ENCODE assay signal across 8 cellular contexts in the genomic region with DNA sequence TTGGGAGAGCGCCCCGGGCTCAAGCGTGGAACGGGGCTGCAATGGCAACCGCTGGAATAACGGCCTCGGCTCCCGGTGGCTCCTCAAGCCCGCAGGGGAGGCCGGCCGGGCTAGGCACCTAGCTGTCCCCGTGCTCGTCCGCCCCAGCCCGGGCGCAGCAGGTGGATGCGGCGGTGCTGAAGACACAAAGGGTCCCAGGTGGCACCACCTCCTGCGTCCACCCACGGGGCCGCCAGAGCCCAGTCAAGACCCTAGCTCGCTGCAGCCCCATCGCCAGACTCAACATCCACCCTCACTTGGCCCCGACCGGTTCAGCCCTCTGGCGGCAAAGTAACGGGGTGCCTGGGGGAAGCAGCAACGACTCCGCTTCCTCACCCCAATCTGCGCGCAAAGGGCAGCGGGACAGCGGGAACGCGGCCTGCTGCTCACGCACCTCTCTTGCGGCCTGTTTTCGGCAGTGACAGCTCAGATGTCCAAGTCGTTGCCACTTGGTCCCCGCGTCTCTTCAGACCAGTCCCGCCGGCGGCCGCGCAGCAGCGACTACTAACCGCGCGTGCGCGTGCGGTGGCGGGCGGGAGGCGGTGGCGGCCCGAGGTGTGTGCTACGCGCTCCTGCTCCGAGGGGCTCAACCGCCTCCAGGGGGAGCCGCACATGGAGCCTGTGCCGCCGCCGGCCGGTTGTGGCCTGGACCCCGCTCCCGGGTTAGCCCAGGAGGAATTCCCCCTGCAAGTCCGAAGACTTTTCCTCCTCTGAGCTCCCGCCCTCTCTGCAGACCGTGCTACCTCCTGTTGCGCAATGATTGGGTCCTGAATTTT. TPM values are rescaled to one million over a fixed set of nuclear protein-coding genes. Genes with fewer than 3 reads are reported as not detected.
DNase-seq lines count a peak whose midpoint lies in the region; ATAC-seq and TF ChIP-seq lines count a peak whose summit lies in the region.

A gene with protein sequence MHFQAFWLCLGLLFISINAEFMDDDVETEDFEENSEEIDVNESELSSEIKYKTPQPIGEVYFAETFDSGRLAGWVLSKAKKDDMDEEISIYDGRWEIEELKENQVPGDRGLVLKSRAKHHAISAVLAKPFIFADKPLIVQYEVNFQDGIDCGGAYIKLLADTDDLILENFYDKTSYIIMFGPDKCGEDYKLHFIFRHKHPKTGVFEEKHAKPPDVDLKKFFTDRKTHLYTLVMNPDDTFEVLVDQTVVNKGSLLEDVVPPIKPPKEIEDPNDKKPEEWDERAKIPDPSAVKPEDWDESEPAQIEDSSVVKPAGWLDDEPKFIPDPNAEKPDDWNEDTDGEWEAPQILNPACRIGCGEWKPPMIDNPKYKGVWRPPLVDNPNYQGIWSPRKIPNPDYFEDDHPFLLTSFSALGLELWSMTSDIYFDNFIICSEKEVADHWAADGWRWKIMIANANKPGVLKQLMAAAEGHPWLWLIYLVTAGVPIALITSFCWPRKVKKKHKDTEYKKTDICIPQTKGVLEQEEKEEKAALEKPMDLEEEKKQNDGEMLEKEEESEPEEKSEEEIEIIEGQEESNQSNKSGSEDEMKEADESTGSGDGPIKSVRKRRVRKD (minus strand): TSS at position 545 of the 815 bp plus-strand sequence. CDS start 14,570 bp downstream, outside the sequence.

- TF ChIP-seq CTCF in GM12875 (IDR thresholded peaks at IDR 0.05; ENCODE audit: borderline replicate concordance, insufficient read depth, low read depth, low read length) = peak; percentile 41
- TF ChIP-seq CTCF in brain microvascular endothelial cell (IDR thresholded peaks at IDR 0.05; ENCODE audit: low read depth, low read length, missing control alignments) = peak; percentile 53

- peaks cover 11 to 13% (median 11%) of the 10 kb centered on the region in 3 donors for H3K4me1 Mint-ChIP-seq in T-cell

- H3K4me3 Mint-ChIP-seq in T-cell = peak within 1 kb of the TSS; percentile 71 to 82 (median 74)

- H3K27me3 ChIP-seq in brain microvascular endothelial cell (replicated peaks) (no peaks in the 10 kb centered on the region), iPS-15b (ENCODE audit: control insufficient read depth, insufficient read depth, low read length) (peaks cover 12% of the 10 kb centered on the region)

- H3K4me1 ChIP-seq in iPS-15b (ENCODE audit: control insufficient read depth, insufficient read depth, low read length) = no peaks in the 10 kb centered on the region

- no peak within 1 kb of the TSS for H3K9ac ChIP-seq in iPS-15b (ENCODE audit: low read depth, low read length)

- intact Hi-C loops in sciatic nerve (cut with DNase I) = no loop called here

- DNase-seq in NCI-H1105 (lab: John Stamatoyannopoulos, UW) = peak; percentile 51
- DNase-seq in T-cell = peak in 29 of 34 experiments; percentile 1 to 42 (median 15)
- DNase-seq in brain microvascular endothelial cell = peak; percentile 22
- peak; percentile 61 for DNase-seq in sciatic nerve (ENCODE audit: low spot score)
- DNase-seq in NK-92 treated with Interleukin-12 subunit alpha and Interleukin-12 subunit beta, amount 100 ng/mL, for 24 hours (lab: John Stamatoyannopoulos, UW) = no peak

- H3K27ac ChIP-seq in brain microvascular endothelial cell = no peak within 1 kb of the TSS

- peaks cover 50 to 54% of the 10 kb centered on the region in 2 donors for H3K27me3 Mint-ChIP-seq in T-cell

- POLR2A ChIA-PET in T-cell (lab: Charles Lee) = no interaction called here

- in situ Hi-C loops in brain microvascular endothelial cell (cut with HindIII; ENCODE audit: low pct_ligation_motif_present, low sequenced_read_pairs) = no loop called here

- H3K36me3 Mint-ChIP-seq in T-cell = no peaks in the 10 kb centered on the region

- H3K36me3 ChIP-seq in brain microvascular endothelial cell (replicated peaks) = no peaks in the 10 kb centered on the region
- no peaks in the 10 kb centered on the region for H3K36me3 ChIP-seq in iPS-15b (ENCODE audit: control insufficient read depth, insufficient read depth, low read length)

- CTCF ChIA-PET in T-cell (lab: Charles Lee) = interaction anchor here in 1 of 2 donors (1.0 kb wide), 1 partner anchor 67 kb away, joined by 4 read pairs; no protein-coding TSS in a partner anchor

- H3K9me3 Mint-ChIP-seq in T-cell = no peaks in the 10 kb centered on the region

- no peaks in the 10 kb centered on the region for H3K9me3 ChIP-seq in iPS-15b (ENCODE audit: control insufficient read depth, insufficient read depth, low read length)

- peak within 1 kb of the TSS; percentile 52 for H3K4me3 ChIP-seq in GM12875 (ENCODE audit: low read depth, low read length)
- peak within 1 kb of the TSS; percentile 80 for H3K4me3 ChIP-seq in brain microvascular endothelial cell (ENCODE audit: low read depth, low read length)
- peak within 1 kb of the TSS; percentile 75 for H3K4me3 ChIP-seq in iPS-15b (ENCODE audit: low read depth, low read length)

- peak within 1 kb of the TSS in 1 of 2 donors; percentile 45 for H3K27ac Mint-ChIP-seq in T-cell

- ATAC-seq in HG02759 (IDR thresholded peaks at IDR 0.05; ENCODE audit: unreplicated experiment) (peak; percentile 94), T-cell (replicated peaks in 1 of 4) (peak; percentile 72 to 78 (median 77)), sciatic nerve (peak; percentile 79)

RNA-seq across cellular contexts. Expression of the gene that starts here (rescaled TPM):
- total RNA-seq in T-cell = under 1 TPM in 1 of 5 donors, not detected in 4; 0.38 TPM
- total RNA-seq in sciatic nerve = 2.1 TPM

Comparison
In these comparisons a context has a peak if more than half of its experiments do, and no peak if none do; other contexts are left out.
1. Peak in DNase-seq and ATAC-seq in T-cell; RNA of the gene not detected or under 1 TPM.